Comparison of ENCODE assay signal across 1 cellular context in genomic region chr1:61353797-61354406, GRCh38.
TF ChIP-seq lines count a peak whose summit lies in the region.

No MANE protein-coding gene starts in this region.

TF ChIP-seq in GM23338, 12 proteins besides CTCF, POLR2A, EP300 and RAD21 (continued from another document):
- TF ChIP-seq REST (IDR thresholded peaks at IDR 0.05; ENCODE audit: unreplicated experiment), result no peak
- TF ChIP-seq STAT1 (IDR thresholded peaks at IDR 0.05; ENCODE audit: unreplicated experiment), result no peak
- TF ChIP-seq ZNF331 (CRISPR knock-in tag; IDR thresholded peaks at IDR 0.05; ENCODE audit: low read depth), result no peak
- TF ChIP-seq EZH2phosphoT487 (IDR thresholded peaks at IDR 0.05; ENCODE audit: unreplicated experiment), result no peak
- TF ChIP-seq NANOG (IDR thresholded peaks at IDR 0.05; ENCODE audit: borderline replicate concordance), result no peak
- TF ChIP-seq EZH2 (IDR thresholded peaks at IDR 0.05; ENCODE audit: low read depth, unreplicated experiment), result no peak
- no peak for TF ChIP-seq JUNB (IDR thresholded peaks at IDR 0.05; ENCODE audit: unreplicated experiment)
- no peak for TF ChIP-seq POLR2AphosphoS5 (IDR thresholded peaks at IDR 0.05; ENCODE audit: low read depth)
